In the genomic region with DNA sequence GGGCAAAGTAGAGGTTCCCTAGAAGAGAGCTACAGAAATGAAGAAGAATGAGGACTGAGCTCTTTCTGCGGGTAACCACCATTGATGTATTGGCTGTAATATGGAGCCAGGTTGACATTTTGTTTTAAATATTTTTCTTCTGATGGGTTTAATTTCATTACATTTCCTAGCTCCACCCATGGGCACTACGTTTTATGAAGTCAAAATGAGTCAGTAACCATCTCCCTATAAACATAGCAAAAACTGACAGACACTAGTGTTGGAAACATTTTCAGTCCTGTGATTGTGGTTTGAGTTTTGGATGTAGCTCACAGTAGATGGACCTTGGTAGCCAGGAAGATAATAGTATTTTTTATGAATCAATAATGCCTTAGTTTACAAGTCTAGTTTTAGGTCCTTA, we compare ENCODE assay signal across 24 cellular contexts.
"Had no signal": no experiment of that assay in that cellular context is flagged by ENCODE, and none has a peak within 500 bp of the region (broad histone marks: within the 10 kb centered on the region; RNA-seq: fewer than 3 reads in every experiment).

No MANE protein-coding gene starts in this region.

- H3K4me3 Mint-ChIP-seq: IgD-negative memory B cell, T-cell had no signal

- ATAC-seq: HepG2, K562, T-cell had no signal

- H3K36me3 Mint-ChIP-seq: IgD-negative memory B cell had no signal

- H3K4me1 Mint-ChIP-seq: IgD-negative memory B cell had no signal

- H3K27me3 Mint-ChIP-seq: T-cell had no signal

- H3K27ac ChIP-seq: KMS-11, RWPE1 had no signal

- H3K9ac ChIP-seq: KMS-11, SK-N-SH had no signal

- DNase-seq: Kasumi-1, NCI-H1092, NCI-H1105 treated with DMSO at 0.1 percent for 48 hours, NCI-H1417 treated with DMSO at 0.1 percent for 48 hours, NCI-H146, NCI-H1694 treated with DMSO at 0.1 percent for 48 hours, NCI-H1930, NCI-H2081, NCI-H2107, NCI-H2227 treated with DMSO at 0.1 percent for 48 hours, NCI-H446, NCI-H510A, NCI-H524 treated with DMSO at 0.1 percent for 48 hours, NCI-H69, NCI-H774, SHP77, SK-N-SH, SW 1271, T-cell had no signal

- H3K4me2 ChIP-seq: KMS-11, SK-N-SH had no signal

- H3K9me2 ChIP-seq: SK-N-SH had no signal

- H3K27ac Mint-ChIP-seq: IgD-negative memory B cell, T-cell had no signal

- H3K4me3 ChIP-seq: K562 had no signal
